Comparison of ENCODE assay signal across 9 cellular contexts in the genomic region with DNA sequence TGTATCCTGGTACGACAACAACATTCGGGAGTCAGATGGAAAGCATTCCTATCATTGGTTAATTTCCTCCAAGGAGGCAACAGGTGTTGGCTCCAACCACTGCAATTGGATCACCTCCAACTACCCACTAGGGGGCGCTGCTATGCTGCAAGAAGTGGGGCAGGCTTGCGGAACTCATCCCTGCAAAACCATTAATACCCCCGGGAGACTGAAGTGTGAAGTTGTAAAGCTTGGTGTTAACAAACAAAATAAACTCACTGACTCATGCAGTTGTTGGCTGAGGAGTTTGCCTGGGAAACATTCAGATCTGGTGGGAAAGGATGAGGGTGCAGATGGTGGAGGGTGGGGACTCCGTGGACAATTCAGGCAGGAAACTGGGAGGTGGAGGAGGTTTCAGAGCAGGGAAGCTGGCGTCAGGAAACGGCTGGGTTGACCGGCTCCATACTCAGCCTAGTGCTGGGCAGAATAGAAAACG.
DNase-seq lines count a peak whose midpoint lies in the region; ATAC-seq and TF ChIP-seq lines count a peak whose summit lies in the region.
"Had no signal": no experiment of that assay in that cellular context is flagged by ENCODE, and none has a peak within 500 bp of the region (broad histone marks: within the 10 kb centered on the region; RNA-seq: fewer than 3 reads in every experiment).

No MANE protein-coding gene starts in this region.

- H3K4me3 Mint-ChIP-seq in CD8-positive, alpha-beta T cell: no peak overlapping the region
- no peak overlapping the region for H3K4me3 Mint-ChIP-seq in HFFc6
- no peak overlapping the region for H3K4me3 Mint-ChIP-seq in activated T-helper 2 cell treated with anti-CD3 and anti-CD28 coated beads, Interferon-gamma antibody, Interleukin-2, Interleukin-4, amounts not matched to agents 10 μg/mL and 5 μg/mL and 100 μg/mL, durations not matched to agents 14 hours and 24 hours and 36 hours (ENCODE audit: low read depth)
- H3K4me3 Mint-ChIP-seq: stimulated activated naive CD8-positive, alpha-beta T cell treated with anti-CD3 and anti-CD28 coated beads, Interleukin-15, Interleukin-2, amounts not matched to agents 100 ng/mL and 50 ng/mL, for 24 hours had no signal

- no peak for TF ChIP-seq CTCF in CD8-positive, alpha-beta T cell (IDR thresholded peaks at IDR 0.05)
- TF ChIP-seq CTCF in HFFc6 (IDR thresholded peaks at IDR 0.05) (peak; percentile 93), ovary (IDR thresholded peaks at IDR 0.05) (peak in 1 of 3 donors; percentile 19), uterus (IDR thresholded peaks at IDR 0.05) (peak; percentile 73 to 81 (median 75))

- H3K4me3 ChIP-seq in CD8-positive, alpha-beta T cell (ENCODE audit: low read depth, low read length): no peak overlapping the region
- H3K4me3 ChIP-seq in NT2/D1 (ENCODE audit: insufficient read length, low read depth) (no peak overlapping the region), ovary (no peak overlapping the region), uterus (no peak overlapping the region)

- POLR2A ChIA-PET in CD8-positive, alpha-beta T cell (lab: Charles Lee): no interaction called here

- H3K27me3 ChIP-seq in CD8-positive, alpha-beta T cell (ENCODE audit: insufficient read depth, low read length): no peaks in the 10 kb centered on the region
- H3K27me3 ChIP-seq in NT2/D1 (ENCODE audit: insufficient read depth, insufficient read length): no peaks in the 10 kb centered on the region
- H3K27me3 ChIP-seq in ovary: no peaks in the 10 kb centered on the region
- peaks cover 0 to 13% of the 10 kb centered on the region in 2 donors for H3K27me3 ChIP-seq in uterus

- CTCF ChIA-PET in CD8-positive, alpha-beta T cell (lab: Charles Lee): interaction anchor here (0.6 to 1.5 kb wide), 5 partner anchors 8 to 1737 kb away, joined by 3 to 5 read pairs (median 3); no protein-coding TSS in a partner anchor

- H3K4me1 ChIP-seq in CD8-positive, alpha-beta T cell (ENCODE audit: insufficient read depth, low read length): no peaks in the 10 kb centered on the region
- H3K4me1 ChIP-seq in NT2/D1 (ENCODE audit: insufficient read depth, insufficient read length) (no peaks in the 10 kb centered on the region), ovary (ENCODE audit: insufficient read depth) (no peaks in the 10 kb centered on the region), uterus (no peaks in the 10 kb centered on the region)

- peak in 6 of 7 experiments; percentile 25 to 51 (median 36) for DNase-seq in CD8-positive, alpha-beta T cell
- DNase-seq in HFFc6 (peak; percentile 17), NT2/D1 (ENCODE audit: low read depth, low spot score) (peak; percentile 87), globus pallidus (ENCODE audit: low spot score) (peak; percentile 79), ovary (peak; percentile 9 to 42 (median 37)), uterus (peak; percentile 63 to 84)
- peak; percentile 31 for DNase-seq in activated T-helper 2 cell treated with anti-CD3 and anti-CD28 coated beads, Interferon-gamma antibody, Interleukin-2, Interleukin-4, amounts not matched to agents 10 μg/mL and 5 μg/mL and 100 μg/mL, durations not matched to agents 14 hours and 24 hours and 36 hours (ENCODE audit: low spot score)

- no peaks in the 10 kb centered on the region for H3K4me1 Mint-ChIP-seq in CD8-positive, alpha-beta T cell (ENCODE audit: low read depth)
- no peaks in the 10 kb centered on the region for H3K4me1 Mint-ChIP-seq in HFFc6 (ENCODE audit: low read depth)
- H3K4me1 Mint-ChIP-seq in activated T-helper 2 cell treated with anti-CD3 and anti-CD28 coated beads, Interferon-gamma antibody, Interleukin-2, Interleukin-4, amounts not matched to agents 10 μg/mL and 5 μg/mL and 100 μg/mL, durations not matched to agents 14 hours and 24 hours and 36 hours (ENCODE audit: low read depth): no peaks in the 10 kb centered on the region

- no peaks in the 10 kb centered on the region for H3K36me3 Mint-ChIP-seq in CD8-positive, alpha-beta T cell
- no peaks in the 10 kb centered on the region for H3K36me3 Mint-ChIP-seq in HFFc6 (ENCODE audit: low read depth)
- H3K36me3 Mint-ChIP-seq in activated T-helper 2 cell treated with anti-CD3 and anti-CD28 coated beads, Interferon-gamma antibody, Interleukin-2, Interleukin-4, amounts not matched to agents 10 μg/mL and 5 μg/mL and 100 μg/mL, durations not matched to agents 14 hours and 24 hours and 36 hours (ENCODE audit: low read depth): no peaks in the 10 kb centered on the region

- H3K27ac ChIP-seq in CD8-positive, alpha-beta T cell (ENCODE audit: low read depth, low read length): no peak overlapping the region
- H3K27ac ChIP-seq in ovary (no peak overlapping the region), uterus (no peak overlapping the region)

- 1 to 2% (median 1%) methylated on average over 10 of the region's 10 CpGs for WGBS in ovary, 3 donors

- no peak for ATAC-seq in CD8-positive, alpha-beta T cell
- no peak for ATAC-seq in GM21515 (IDR thresholded peaks at IDR 0.05; ENCODE audit: unreplicated experiment)

- H3K27me3 Mint-ChIP-seq in CD8-positive, alpha-beta T cell (ENCODE audit: low read depth): peaks cover 20% of the 10 kb centered on the region
- peaks cover 3% of the 10 kb centered on the region for H3K27me3 Mint-ChIP-seq in HFFc6 (ENCODE audit: insufficient read depth)
- peaks cover 16% of the 10 kb centered on the region for H3K27me3 Mint-ChIP-seq in activated T-helper 2 cell treated with anti-CD3 and anti-CD28 coated beads, Interferon-gamma antibody, Interleukin-2, Interleukin-4, amounts not matched to agents 10 μg/mL and 5 μg/mL and 100 μg/mL, durations not matched to agents 14 hours and 24 hours and 36 hours (ENCODE audit: low read depth)

- no peaks in the 10 kb centered on the region for H3K36me3 ChIP-seq in CD8-positive, alpha-beta T cell (ENCODE audit: insufficient read depth, low read length)
- H3K36me3 ChIP-seq in NT2/D1 (ENCODE audit: insufficient read depth, insufficient read length, low read length) (no peaks in the 10 kb centered on the region), ovary (no peaks in the 10 kb centered on the region), uterus (no peaks in the 10 kb centered on the region)

- H3K9me3 ChIP-seq in CD8-positive, alpha-beta T cell (ENCODE audit: low read length): no peaks in the 10 kb centered on the region
- H3K9me3 ChIP-seq in NT2/D1 (ENCODE audit: insufficient read depth, low read length): no peaks in the 10 kb centered on the region
- H3K9me3 ChIP-seq in ovary: no peaks in the 10 kb centered on the region
- no peaks in the 10 kb centered on the region for H3K9me3 ChIP-seq in uterus

- TF ChIP-seq POLR2A in ovary (IDR thresholded peaks at IDR 0.05): no peak
- TF ChIP-seq POLR2A in uterus (IDR thresholded peaks at IDR 0.05): no peak

- H3K9me3 Mint-ChIP-seq in CD8-positive, alpha-beta T cell: no peaks in the 10 kb centered on the region
- no peaks in the 10 kb centered on the region for H3K9me3 Mint-ChIP-seq in HFFc6
- no peaks in the 10 kb centered on the region for H3K9me3 Mint-ChIP-seq in activated T-helper 2 cell treated with anti-CD3 and anti-CD28 coated beads, Interferon-gamma antibody, Interleukin-2, Interleukin-4, amounts not matched to agents 10 μg/mL and 5 μg/mL and 100 μg/mL, durations not matched to agents 14 hours and 24 hours and 36 hours
- H3K9me3 Mint-ChIP-seq: stimulated activated naive CD8-positive, alpha-beta T cell treated with anti-CD3 and anti-CD28 coated beads, Interleukin-15, Interleukin-2, amounts not matched to agents 100 ng/mL and 50 ng/mL, for 24 hours had no signal

- H3K9ac ChIP-seq in NT2/D1 (ENCODE audit: insufficient read length, low read depth): no peak overlapping the region

- TF ChIP-seq EP300 in ovary (IDR thresholded peaks at IDR 0.05): no peak

- no peak overlapping the region for H3K27ac Mint-ChIP-seq in CD8-positive, alpha-beta T cell
- H3K27ac Mint-ChIP-seq in HFFc6: no peak overlapping the region
- H3K27ac Mint-ChIP-seq in activated T-helper 2 cell treated with anti-CD3 and anti-CD28 coated beads, Interferon-gamma antibody, Interleukin-2, Interleukin-4, amounts not matched to agents 10 μg/mL and 5 μg/mL and 100 μg/mL, durations not matched to agents 14 hours and 24 hours and 36 hours: no peak overlapping the region
- H3K27ac Mint-ChIP-seq: stimulated activated naive CD8-positive, alpha-beta T cell treated with anti-CD3 and anti-CD28 coated beads, Interleukin-15, Interleukin-2, amounts not matched to agents 100 ng/mL and 50 ng/mL, for 24 hours had no signal

- intact Hi-C loops in CD8-positive, alpha-beta T cell (cut with DNase I, micrococcal nuclease): no loop called here
- intact Hi-C loops in activated T-helper 2 cell treated with anti-CD3 and anti-CD28 coated beads, Interferon-gamma antibody, Interleukin-2, Interleukin-4, amounts not matched to agents 10 μg/mL and 5 μg/mL and 100 μg/mL, durations not matched to agents 14 hours and 24 hours and 36 hours (cut with micrococcal nuclease): loop anchor here (2.0 kb wide), 3 partner anchors 50 to 536 kb away; no protein-coding TSS in a partner anchor
- intact Hi-C loops in ovary (cut with DNase I): no loop called here
- intact Hi-C loops in uterus (cut with DNase I; ENCODE audit: low total_unique reads): loop anchor here (10.0 kb wide), 1 partner anchor 536 kb away; no protein-coding TSS in a partner anchor

Comparison
In these comparisons a context has a peak if more than half of its experiments do, and no peak if none do; other contexts are left out.
1. DNase-seq: peak in every context shown above with its lines; median percentile 87 in NT2/D1; 79 in globus pallidus; 74 in uterus; 37 in ovary; 36 in CD8-positive, alpha-beta T cell; 31 in activated T-helper 2 cell treated with anti-CD3 and anti-CD28 coated beads, Interferon-gamma antibody, Interleukin-2, Interleukin-4, amounts not matched to agents 10 μg/mL and 5 μg/mL and 100 μg/mL, durations not matched to agents 14 hours and 24 hours and 36 hours; 17 in HFFc6.
2. intact Hi-C loops: an anchor here in activated T-helper 2 cell treated with anti-CD3 and anti-CD28 coated beads, Interferon-gamma antibody, Interleukin-2, Interleukin-4, amounts not matched to agents 10 μg/mL and 5 μg/mL and 100 μg/mL, durations not matched to agents 14 hours and 24 hours and 36 hours (2.0 kb wide) and uterus (10.0 kb wide); none called in CD8-positive, alpha-beta T cell and ovary.